20 cellular contexts compared by ENCODE assay signal in genomic region chr11:104661481-104661880, GRCh38.
DNase-seq lines count a peak whose midpoint lies in the region; FAIRE-seq and TF ChIP-seq lines count a peak whose summit lies in the region.
"Had no signal": no experiment of that assay in that cellular context is flagged by ENCODE, and none has a peak within 500 bp of the region (broad histone marks: within the 10 kb centered on the region; RNA-seq: fewer than 3 reads in every experiment).

No MANE protein-coding gene starts in this region.

- intact Hi-C loops in OCI-LY7 (cut with micrococcal nuclease; ENCODE audit: unreplicated experiment): no loop called here

- H3K4me1 ChIP-seq in BE2C (peaks cover 6% of the 10 kb centered on the region), small intestine (ENCODE audit: control insufficient read depth in 2 of 2, insufficient read depth in 1 of 2, low read depth in 1 of 2, low read length in 1 of 2) (no peaks in the 10 kb centered on the region), OCI-LY7 (ENCODE audit: insufficient read depth, low read length, poor library complexity, severe bottlenecking) (no peaks in the 10 kb centered on the region)

- H3K36me3 ChIP-seq in BE2C (no peaks in the 10 kb centered on the region), small intestine (ENCODE audit: control insufficient read depth in 2 of 2, insufficient read depth in 2 of 2, low read length in 2 of 2) (no peaks in the 10 kb centered on the region), OCI-LY7 (ENCODE audit: insufficient read depth, low read length) (no peaks in the 10 kb centered on the region)
- H3K36me3 ChIP-seq: BLaER1 treated with 17β-estradiol and CSF1 and Interleukin-3, amounts not matched to agents 10 nM and 100 nM had no signal

- TF ChIP-seq CTCF in BE2C (IDR thresholded peaks at IDR 0.05; ENCODE audit: low read depth, low read length): no peak
- no peak for TF ChIP-seq CTCF in NB4 (IDR thresholded peaks at IDR 0.05; ENCODE audit: low read depth, low read length)
- no peak for TF ChIP-seq CTCF in OCI-LY7 (conservative IDR thresholded peaks at IDR 0.05; ENCODE audit: low read length)

- no peak overlapping the region for H3K4me2 ChIP-seq in OCI-LY7 (ENCODE audit: low read length)
- H3K4me2 ChIP-seq: BLaER1 treated with 17β-estradiol and CSF1 and Interleukin-3, amounts not matched to agents 10 nM and 100 nM; GM23338 had no signal

- peak; percentile 10 for FAIRE-seq in small intestine (lab: Jason Lieb, UNC)
- FAIRE-seq in urothelium cell line (lab: Jason Lieb, UNC): no peak
- FAIRE-seq: G401.6, GM12892, GM18507, H54 had no signal

- no peaks in the 10 kb centered on the region for H4K20me1 ChIP-seq in OCI-LY7 (ENCODE audit: insufficient read depth, low read length)
- H4K20me1 ChIP-seq: BLaER1 treated with 17β-estradiol and CSF1 and Interleukin-3, amounts not matched to agents 10 nM and 100 nM had no signal

- H3K9me3 ChIP-seq in BE2C (no peaks in the 10 kb centered on the region), small intestine (ENCODE audit: control insufficient read depth, low read depth) (no peaks in the 10 kb centered on the region), OCI-LY7 (ENCODE audit: low read length) (no peaks in the 10 kb centered on the region)

- no peak overlapping the region for H2AFZ ChIP-seq in OCI-LY7 (ENCODE audit: low read length)
- H2AFZ ChIP-seq: GM23338 had no signal

- H3K27ac ChIP-seq in small intestine (ENCODE audit: low read depth in 1 of 2, low read length in 1 of 2): no peak overlapping the region
- no peak overlapping the region for H3K27ac ChIP-seq in OCI-LY7 (ENCODE audit: low read depth, low read length, poor library complexity, severe bottlenecking)
- H3K27ac ChIP-seq: BLaER1 treated with 17β-estradiol and CSF1 and Interleukin-3, amounts not matched to agents 10 nM and 100 nM; HL-60 had no signal

- H3K79me2 ChIP-seq in OCI-LY7 (ENCODE audit: insufficient read depth, low read depth, low read length): no peaks in the 10 kb centered on the region

- H3K9me2 ChIP-seq in OCI-LY7 (ENCODE audit: insufficient read depth, low read length): no peaks in the 10 kb centered on the region

- BruUV-seq in OCI-LY7 (replicated peaks; lab: Mats Ljungman, UMichigan): no TSS peak

- no peak overlapping the region for H3K4me3 ChIP-seq in BE2C (ENCODE audit: low read depth, low read length)
- no peak overlapping the region for H3K4me3 ChIP-seq in NB4 (ENCODE audit: low read depth, low read length)
- no peak overlapping the region for H3K4me3 ChIP-seq in small intestine (ENCODE audit: low read depth in 1 of 2, low read length in 2 of 2)
- H3K4me3 ChIP-seq in OCI-LY7 (ENCODE audit: low read depth, low read length, poor library complexity, severe bottlenecking): no peak overlapping the region
- H3K4me3 ChIP-seq: BLaER1 treated with 17β-estradiol and CSF1 and Interleukin-3, amounts not matched to agents 10 nM and 100 nM; GM23338 had no signal

- no peaks in the 10 kb centered on the region for H3K27me3 ChIP-seq in BE2C
- no peaks in the 10 kb centered on the region for H3K27me3 ChIP-seq in small intestine (ENCODE audit: control insufficient read depth in 2 of 2, insufficient read depth in 2 of 2, low read length in 2 of 2)
- H3K27me3 ChIP-seq: BLaER1 treated with 17β-estradiol and CSF1 and Interleukin-3, amounts not matched to agents 10 nM and 100 nM had no signal

- DNase-seq in BE2C (peak; percentile 15), GF-D8 (lab: John Stamatoyannopoulos, UW) (peak; percentile 83), NB4 (ENCODE audit: low read depth) (peak; percentile 45), small intestine (peak; percentile 3), urothelium cell line (ENCODE audit: low spot score) (no peak), OCI-LY7 (ENCODE audit: low spot score) (no peak), cortex of kidney (lab: John Stamatoyannopoulos, UW) (no peak)
- DNase-seq: 8988T; CD8-positive, alpha-beta memory T cell; COR-L47; DMS 273 treated with DMSO at 0.1 percent for 48 hours; DMS53; HCEC 1CT had no signal

- TF ChIP-seq POLR2A in NB4 (IDR thresholded peaks at IDR 0.05; ENCODE audit: extremely low read depth, insufficient read length): no peak

- 27 to 68% (median 52%) methylated on average over 5 of the region's 5 CpGs for WGBS in small intestine, 3 donors

- CTCF ChIA-PET in OCI-LY7 (lab: Charles Lee; ENCODE audit: unreplicated experiment): no interaction called here

- POLR2A ChIA-PET in OCI-LY7 (lab: Charles Lee): no interaction called here

Comparison
In these comparisons a context has a peak if more than half of its experiments do, and no peak if none do; other contexts are left out.
1. DNase-seq: peak in BE2C (single experiment), GF-D8 (single experiment), NB4 (single experiment) and small intestine (single experiment); none in urothelium cell line (single experiment), OCI-LY7 (single experiment) and cortex of kidney (single experiment).